ENCODE assay signal across 18 cellular contexts in the genomic region with DNA sequence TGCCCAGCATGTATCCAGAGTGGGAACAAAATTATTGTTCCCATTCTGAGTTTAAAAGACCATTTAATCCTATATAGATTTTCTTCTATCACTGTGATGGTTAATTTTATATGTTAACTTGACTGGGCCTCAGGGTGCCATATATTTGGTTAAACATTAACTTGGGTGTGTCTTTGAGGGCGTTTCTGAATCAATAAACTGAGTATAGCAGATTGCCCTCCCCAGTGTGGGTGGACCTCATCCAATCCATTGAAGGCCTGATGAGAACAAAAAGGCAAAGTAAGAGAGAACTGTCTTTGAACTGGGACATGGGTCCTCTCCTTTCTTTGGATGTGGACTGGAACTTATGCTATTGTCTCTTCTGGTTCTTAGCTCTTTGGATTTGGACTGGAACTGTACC. TPM values are rescaled to one million over a fixed set of nuclear protein-coding genes. Genes with fewer than 3 reads are reported as not detected.
DNase-seq lines count a peak whose midpoint lies in the region; ATAC-seq and TF ChIP-seq lines count a peak whose summit lies in the region.
"Had no signal": no experiment of that assay in that cellular context is flagged by ENCODE, and none has a peak within 500 bp of the region (broad histone marks: within the 10 kb centered on the region; RNA-seq: fewer than 3 reads in every experiment).

No MANE protein-coding gene starts in this region.

- peaks cover 17% of the 10 kb centered on the region for H3K4me1 Mint-ChIP-seq in stimulated activated naive CD8-positive, alpha-beta T cell treated with anti-CD3 and anti-CD28 coated beads, Interleukin-15, Interleukin-2, amounts not matched to agents 100 ng/mL and 50 ng/mL, for 24 hours (ENCODE audit: low read depth)
- peaks cover 5% of the 10 kb centered on the region for H3K4me1 Mint-ChIP-seq in memory B cell
- H3K4me1 Mint-ChIP-seq: nephron had no signal

- no peaks in the 10 kb centered on the region for H3K4me1 ChIP-seq in sigmoid colon

- TF ChIP-seq EP300 in sigmoid colon (IDR thresholded peaks at IDR 0.05), result no peak

- H3K27ac ChIP-seq in sigmoid colon, result no peak overlapping the region

- intact Hi-C loops in sigmoid colon (cut with DNase I), result no loop called here

- ATAC-seq in stimulated activated naive CD8-positive, alpha-beta T cell treated with anti-CD3 and anti-CD28 coated beads, Interleukin-15, Interleukin-2, amounts not matched to agents 100 U/mL and 50 U/mL, for 24 hours, result no peak
- ATAC-seq in memory B cell (ENCODE audit: low read depth) (no peak), HG03342 (IDR thresholded peaks at IDR 0.05; ENCODE audit: unreplicated experiment) (no peak)
- ATAC-seq: left ventricle myocardium superior had no signal

- DNase-seq in stimulated activated naive CD8-positive, alpha-beta T cell treated with anti-CD3 and anti-CD28 coated beads, Interleukin-15, Interleukin-2, amounts not matched to agents 100 U/mL and 50 U/mL, for 24 hours, result no peak
- DNase-seq in SW480 (ENCODE audit: low spot score) (peak; percentile 83), memory B cell (ENCODE audit: low spot score in 2 of 2) (no peak), H4 (ENCODE audit: low spot score) (no peak), COR-L47 (lab: John Stamatoyannopoulos, UW) (no peak), sigmoid colon (no peak)
- DNase-seq: activated CD4-positive, alpha-beta T cell treated with anti-CD3 and anti-CD28 coated beads, Interleukin-2, amount 10 ng/mL, durations not matched to agents 7 days and 5 days; DMS79 treated with DMSO at 0.1 percent for 48 hours; foreskin fibroblast; left ventricle myocardium superior; NCI-H1048; NCI-H69; substantia nigra had no signal

- no peaks in the 10 kb centered on the region for H3K27me3 Mint-ChIP-seq in stimulated activated naive CD8-positive, alpha-beta T cell treated with anti-CD3 and anti-CD28 coated beads, Interleukin-15, Interleukin-2, amounts not matched to agents 100 ng/mL and 50 ng/mL, for 24 hours
- H3K27me3 Mint-ChIP-seq in memory B cell, result no peaks in the 10 kb centered on the region
- H3K27me3 Mint-ChIP-seq: activated CD4-positive, alpha-beta T cell treated with anti-CD3 and anti-CD28 coated beads, Interleukin-2, amount 10 ng/mL, durations not matched to agents 7 days and 5 days had no signal

- H3K4me3 ChIP-seq in sigmoid colon, result no peak overlapping the region

- no peak overlapping the region for H3K4me3 Mint-ChIP-seq in stimulated activated naive CD8-positive, alpha-beta T cell treated with anti-CD3 and anti-CD28 coated beads, Interleukin-15, Interleukin-2, amounts not matched to agents 100 ng/mL and 50 ng/mL, for 24 hours
- no peak overlapping the region for H3K4me3 Mint-ChIP-seq in memory B cell
- H3K4me3 Mint-ChIP-seq: activated CD4-positive, alpha-beta T cell treated with anti-CD3 and anti-CD28 coated beads, Interleukin-2, amount 10 ng/mL, durations not matched to agents 7 days and 5 days; activated T-helper 1 cell treated with anti-CD3 and anti-CD28 coated beads, Interleukin-12 subunit alpha, Interleukin-12 subunit beta, Interleukin-2, Interleukin-4 antibody, amounts not matched to agents 30 ng/mL and 10 ng/mL and 1 ng/mL, durations not matched to agents 14 hours and 24 hours and 36 hours; nephron had no signal

- H3K36me3 ChIP-seq in sigmoid colon, result peaks cover 0 to 85% (median 12%) of the 10 kb centered on the region in 4 donors

- no peaks in the 10 kb centered on the region for H3K9me3 ChIP-seq in sigmoid colon

- no peak for TF ChIP-seq CTCF in sigmoid colon (IDR thresholded peaks at IDR 0.05)

- H3K36me3 Mint-ChIP-seq in stimulated activated naive CD8-positive, alpha-beta T cell treated with anti-CD3 and anti-CD28 coated beads, Interleukin-15, Interleukin-2, amounts not matched to agents 100 ng/mL and 50 ng/mL, for 24 hours (ENCODE audit: low read depth), result peaks cover 58% of the 10 kb centered on the region
- peaks cover 7% of the 10 kb centered on the region for H3K36me3 Mint-ChIP-seq in memory B cell

- no peaks in the 10 kb centered on the region for H3K9me3 Mint-ChIP-seq in stimulated activated naive CD8-positive, alpha-beta T cell treated with anti-CD3 and anti-CD28 coated beads, Interleukin-15, Interleukin-2, amounts not matched to agents 100 ng/mL and 50 ng/mL, for 24 hours
- H3K9me3 Mint-ChIP-seq in memory B cell, result no peaks in the 10 kb centered on the region
- H3K9me3 Mint-ChIP-seq: activated CD4-positive, alpha-beta T cell treated with anti-CD3 and anti-CD28 coated beads, Interleukin-2, amount 10 ng/mL, durations not matched to agents 7 days and 5 days; activated T-helper 1 cell treated with anti-CD3 and anti-CD28 coated beads, Interleukin-12 subunit alpha, Interleukin-12 subunit beta, Interleukin-2, Interleukin-4 antibody, amounts not matched to agents 30 ng/mL and 10 ng/mL and 1 ng/mL, durations not matched to agents 14 hours and 24 hours and 36 hours; nephron had no signal

- peak overlapping the region; percentile 52 for H3K27ac Mint-ChIP-seq in stimulated activated naive CD8-positive, alpha-beta T cell treated with anti-CD3 and anti-CD28 coated beads, Interleukin-15, Interleukin-2, amounts not matched to agents 100 ng/mL and 50 ng/mL, for 24 hours
- peak overlapping the region; percentile 25 for H3K27ac Mint-ChIP-seq in memory B cell
- H3K27ac Mint-ChIP-seq: activated CD4-positive, alpha-beta T cell treated with anti-CD3 and anti-CD28 coated beads, Interleukin-2, amount 10 ng/mL, durations not matched to agents 7 days and 5 days; nephron had no signal

- 7 to 61% methylated on average over 1 of the region's 1 CpG for WGBS in sigmoid colon, 2 donors

- no peaks in the 10 kb centered on the region for H3K27me3 ChIP-seq in sigmoid colon

- TF ChIP-seq POLR2A in sigmoid colon (IDR thresholded peaks at IDR 0.05), result no peak

RNA-seq across cellular contexts. Expression of gene RIOK2, which starts 17.3 kb away (rescaled TPM):
- 22.2 and 30.6 TPM in 2 replicates for total RNA-seq in H4 (2014; rRNA removed; shearing (Covaris generic))
- total RNA-seq in sigmoid colon, result 10 to 100 TPM; 16.1 to 28.0 (median 23.0) TPM
- 10 to 100 TPM in 1 of 3 donors, 1 to 10 TPM in 2; 7.8 to 10.8 (median 8.6) TPM for polyA plus RNA-seq in sigmoid colon

RNA-seq across cellular contexts. Expression of gene LIX1, which starts 23.3 kb away (rescaled TPM):
- total RNA-seq in H4 (2014; rRNA removed; shearing (Covaris generic)), result 0.12 TPM in 1 of 2 replicates, not detected in the other
- 1 to 10 TPM in 3 of 4 donors, under 1 TPM in 1; 0.99 to 3.6 (median 2.1) TPM for total RNA-seq in sigmoid colon
- polyA plus RNA-seq in sigmoid colon, result under 1 TPM in 1 of 3 donors, not detected in 2; 0.54 TPM
- total RNA-seq: activated CD4-positive, alpha-beta T cell treated with anti-CD3 and anti-CD28 coated beads, Interleukin-2, amount 10 ng/mL, durations not matched to agents 7 days and 5 days; activated T-helper 1 cell treated with anti-CD3 and anti-CD28 coated beads, Interleukin-12 subunit alpha, Interleukin-12 subunit beta, Interleukin-2, Interleukin-4 antibody, amounts not matched to agents 30 ng/mL and 10 ng/mL and 1 ng/mL, durations not matched to agents 14 hours and 24 hours and 36 hours; left ventricle myocardium superior; pulmonary artery endothelial cell had no signal
